In the genomic region with DNA sequence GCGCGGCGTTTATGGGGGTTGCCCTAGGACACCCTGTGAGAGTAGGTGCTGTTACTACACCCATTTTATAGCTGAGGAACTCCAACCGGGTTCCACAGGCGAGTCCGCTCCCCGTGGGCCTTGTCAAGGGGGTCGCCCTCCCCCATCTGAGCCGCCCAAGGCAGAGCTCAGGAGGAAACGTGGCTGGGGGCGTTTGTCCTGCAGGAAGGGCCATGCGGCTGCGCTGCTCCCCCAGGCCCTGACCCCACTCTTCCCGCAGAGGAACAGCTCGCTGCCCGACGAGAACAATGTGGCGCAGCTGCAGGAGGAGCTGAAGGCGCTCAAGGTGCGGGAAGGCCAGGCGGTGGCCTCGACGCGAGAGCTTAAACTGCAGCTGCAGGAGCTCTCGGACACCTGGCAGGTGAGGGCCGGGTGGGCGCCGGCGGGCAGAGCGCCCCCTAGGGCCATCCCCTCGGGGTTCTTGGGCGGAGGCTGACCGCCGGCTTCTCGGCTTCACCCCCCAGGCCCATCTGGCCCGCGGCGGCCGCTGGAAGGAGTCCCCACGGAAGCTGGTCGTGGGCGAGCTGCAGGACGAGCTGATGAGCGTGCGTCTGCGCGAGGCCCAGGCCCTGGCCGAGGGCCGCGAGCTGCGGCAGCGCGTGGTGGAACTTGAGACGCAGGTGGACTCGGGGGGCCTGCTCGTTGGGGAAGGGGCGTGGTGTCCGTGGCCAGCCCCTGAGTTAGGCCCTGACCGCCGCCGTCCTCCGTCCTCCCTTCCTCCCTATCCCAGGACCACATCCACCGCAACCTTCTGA, we compare ENCODE assay signal across 1 cellular context.
A peak's percentile ranks its signal among the peaks of the same experiment; 100 is the strongest.
TF ChIP-seq lines count a peak whose summit lies in the region.

No MANE protein-coding gene starts in this region.

TF ChIP-seq in WTC11, 78 proteins besides CTCF, POLR2A, EP300 and RAD21 (continued from another document and continues in another):
- TF ChIP-seq FOXP4 (CRISPR knock-in tag; IDR thresholded peaks at IDR 0.05) = 0 out of 2 replicates have a peak, but pooled peaks have one; percentile 36
- peak; percentile 85 for TF ChIP-seq FOXP1 (CRISPR knock-in tag; IDR thresholded peaks at IDR 0.05; ENCODE audit: borderline replicate concordance)
- no peak for TF ChIP-seq TEAD4 (CRISPR knock-in tag; IDR thresholded peaks at IDR 0.05)
- no peak for TF ChIP-seq SMAD3 (CRISPR knock-in tag; IDR thresholded peaks at IDR 0.05; ENCODE audit: borderline replicate concordance)
- 0 out of 2 replicates have a peak, but pooled peaks have one; percentile 61 for TF ChIP-seq TP53 (CRISPR knock-in tag; IDR thresholded peaks at IDR 0.05)
- TF ChIP-seq JAZF1 (CRISPR knock-in tag; IDR thresholded peaks at IDR 0.05) = no peak
- TF ChIP-seq GABPB1 (CRISPR knock-in tag; IDR thresholded peaks at IDR 0.05) = no peak
- TF ChIP-seq SP1 (CRISPR knock-in tag; conservative IDR thresholded peaks at IDR 0.05) = peak; percentile 78
- no peak for TF ChIP-seq GRHL2 (CRISPR knock-in tag; IDR thresholded peaks at IDR 0.05; ENCODE audit: insufficient replicate concordance, severe bottlenecking)
- TF ChIP-seq, protein P1, sequence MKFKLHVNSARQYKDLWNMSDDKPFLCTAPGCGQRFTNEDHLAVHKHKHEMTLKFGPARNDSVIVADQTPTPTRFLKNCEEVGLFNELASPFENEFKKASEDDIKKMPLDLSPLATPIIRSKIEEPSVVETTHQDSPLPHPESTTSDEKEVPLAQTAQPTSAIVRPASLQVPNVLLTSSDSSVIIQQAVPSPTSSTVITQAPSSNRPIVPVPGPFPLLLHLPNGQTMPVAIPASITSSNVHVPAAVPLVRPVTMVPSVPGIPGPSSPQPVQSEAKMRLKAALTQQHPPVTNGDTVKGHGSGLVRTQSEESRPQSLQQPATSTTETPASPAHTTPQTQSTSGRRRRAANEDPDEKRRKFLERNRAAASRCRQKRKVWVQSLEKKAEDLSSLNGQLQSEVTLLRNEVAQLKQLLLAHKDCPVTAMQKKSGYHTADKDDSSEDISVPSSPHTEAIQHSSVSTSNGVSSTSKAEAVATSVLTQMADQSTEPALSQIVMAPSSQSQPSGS (CRISPR knock-in tag; IDR thresholded peaks at IDR 0.05; ENCODE audit: borderline replicate concordance, low read depth) = no peak
- TF ChIP-seq, protein P2, sequence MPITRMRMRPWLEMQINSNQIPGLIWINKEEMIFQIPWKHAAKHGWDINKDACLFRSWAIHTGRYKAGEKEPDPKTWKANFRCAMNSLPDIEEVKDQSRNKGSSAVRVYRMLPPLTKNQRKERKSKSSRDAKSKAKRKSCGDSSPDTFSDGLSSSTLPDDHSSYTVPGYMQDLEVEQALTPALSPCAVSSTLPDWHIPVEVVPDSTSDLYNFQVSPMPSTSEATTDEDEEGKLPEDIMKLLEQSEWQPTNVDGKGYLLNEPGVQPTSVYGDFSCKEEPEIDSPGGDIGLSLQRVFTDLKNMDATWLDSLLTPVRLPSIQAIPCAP (CRISPR knock-in tag; IDR thresholded peaks at IDR 0.05) = no peak
- TF ChIP-seq ETV6 (CRISPR knock-in tag; IDR thresholded peaks at IDR 0.05) = no peak
- TF ChIP-seq, protein P3, sequence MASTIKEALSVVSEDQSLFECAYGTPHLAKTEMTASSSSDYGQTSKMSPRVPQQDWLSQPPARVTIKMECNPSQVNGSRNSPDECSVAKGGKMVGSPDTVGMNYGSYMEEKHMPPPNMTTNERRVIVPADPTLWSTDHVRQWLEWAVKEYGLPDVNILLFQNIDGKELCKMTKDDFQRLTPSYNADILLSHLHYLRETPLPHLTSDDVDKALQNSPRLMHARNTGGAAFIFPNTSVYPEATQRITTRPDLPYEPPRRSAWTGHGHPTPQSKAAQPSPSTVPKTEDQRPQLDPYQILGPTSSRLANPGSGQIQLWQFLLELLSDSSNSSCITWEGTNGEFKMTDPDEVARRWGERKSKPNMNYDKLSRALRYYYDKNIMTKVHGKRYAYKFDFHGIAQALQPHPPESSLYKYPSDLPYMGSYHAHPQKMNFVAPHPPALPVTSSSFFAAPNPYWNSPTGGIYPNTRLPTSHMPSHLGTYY (CRISPR knock-in tag; IDR thresholded peaks at IDR 0.05) = no peak
- no peak for TF ChIP-seq PRRX2 (CRISPR knock-in tag; IDR thresholded peaks at IDR 0.05)
- peak; percentile 60; the same call in 1 of the 2 replicates for TF ChIP-seq E2F5 (CRISPR knock-in tag; IDR thresholded peaks at IDR 0.05)
- no peak; the same call in 1 of the 2 replicates for TF ChIP-seq ZBTB21 (CRISPR knock-in tag; IDR thresholded peaks at IDR 0.05; ENCODE audit: borderline replicate concordance)
- TF ChIP-seq, protein P4, sequence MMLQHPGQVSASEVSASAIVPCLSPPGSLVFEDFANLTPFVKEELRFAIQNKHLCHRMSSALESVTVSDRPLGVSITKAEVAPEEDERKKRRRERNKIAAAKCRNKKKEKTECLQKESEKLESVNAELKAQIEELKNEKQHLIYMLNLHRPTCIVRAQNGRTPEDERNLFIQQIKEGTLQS (CRISPR knock-in tag; conservative IDR thresholded peaks at IDR 0.05) = no peak
- TF ChIP-seq, protein P5, sequence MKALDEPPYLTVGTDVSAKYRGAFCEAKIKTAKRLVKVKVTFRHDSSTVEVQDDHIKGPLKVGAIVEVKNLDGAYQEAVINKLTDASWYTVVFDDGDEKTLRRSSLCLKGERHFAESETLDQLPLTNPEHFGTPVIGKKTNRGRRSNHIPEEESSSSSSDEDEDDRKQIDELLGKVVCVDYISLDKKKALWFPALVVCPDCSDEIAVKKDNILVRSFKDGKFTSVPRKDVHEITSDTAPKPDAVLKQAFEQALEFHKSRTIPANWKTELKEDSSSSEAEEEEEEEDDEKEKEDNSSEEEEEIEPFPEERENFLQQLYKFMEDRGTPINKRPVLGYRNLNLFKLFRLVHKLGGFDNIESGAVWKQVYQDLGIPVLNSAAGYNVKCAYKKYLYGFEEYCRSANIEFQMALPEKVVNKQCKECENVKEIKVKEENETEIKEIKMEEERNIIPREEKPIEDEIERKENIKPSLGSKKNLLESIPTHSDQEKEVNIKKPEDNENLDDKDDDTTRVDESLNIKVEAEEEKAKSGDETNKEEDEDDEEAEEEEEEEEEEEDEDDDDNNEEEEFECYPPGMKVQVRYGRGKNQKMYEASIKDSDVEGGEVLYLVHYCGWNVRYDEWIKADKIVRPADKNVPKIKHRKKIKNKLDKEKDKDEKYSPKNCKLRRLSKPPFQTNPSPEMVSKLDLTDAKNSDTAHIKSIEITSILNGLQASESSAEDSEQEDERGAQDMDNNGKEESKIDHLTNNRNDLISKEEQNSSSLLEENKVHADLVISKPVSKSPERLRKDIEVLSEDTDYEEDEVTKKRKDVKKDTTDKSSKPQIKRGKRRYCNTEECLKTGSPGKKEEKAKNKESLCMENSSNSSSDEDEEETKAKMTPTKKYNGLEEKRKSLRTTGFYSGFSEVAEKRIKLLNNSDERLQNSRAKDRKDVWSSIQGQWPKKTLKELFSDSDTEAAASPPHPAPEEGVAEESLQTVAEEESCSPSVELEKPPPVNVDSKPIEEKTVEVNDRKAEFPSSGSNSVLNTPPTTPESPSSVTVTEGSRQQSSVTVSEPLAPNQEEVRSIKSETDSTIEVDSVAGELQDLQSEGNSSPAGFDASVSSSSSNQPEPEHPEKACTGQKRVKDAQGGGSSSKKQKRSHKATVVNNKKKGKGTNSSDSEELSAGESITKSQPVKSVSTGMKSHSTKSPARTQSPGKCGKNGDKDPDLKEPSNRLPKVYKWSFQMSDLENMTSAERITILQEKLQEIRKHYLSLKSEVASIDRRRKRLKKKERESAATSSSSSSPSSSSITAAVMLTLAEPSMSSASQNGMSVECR (CRISPR knock-in tag; IDR thresholded peaks at IDR 0.05; ENCODE audit: borderline replicate concordance) = no peak
- TF ChIP-seq ZNF423 (CRISPR knock-in tag; IDR thresholded peaks at IDR 0.05) = peak; percentile 70; the same call in 1 of the 2 replicates
- no peak; the same call in 1 of the 2 replicates for TF ChIP-seq STAT6 (CRISPR knock-in tag; conservative IDR thresholded peaks at IDR 0.05; ENCODE audit: low read depth)
- no peak for TF ChIP-seq ZNF425 (CRISPR knock-in tag; conservative IDR thresholded peaks at IDR 0.05)
- no peak for TF ChIP-seq HMGA2 (CRISPR knock-in tag; IDR thresholded peaks at IDR 0.05)
- TF ChIP-seq, protein P6, sequence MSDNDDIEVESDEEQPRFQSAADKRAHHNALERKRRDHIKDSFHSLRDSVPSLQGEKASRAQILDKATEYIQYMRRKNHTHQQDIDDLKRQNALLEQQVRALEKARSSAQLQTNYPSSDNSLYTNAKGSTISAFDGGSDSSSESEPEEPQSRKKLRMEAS (CRISPR knock-in tag; IDR thresholded peaks at IDR 0.05) = peak; percentile 90
- TF ChIP-seq RELA (CRISPR knock-in tag; IDR thresholded peaks at IDR 0.05; ENCODE audit: borderline replicate concordance) = no peak
- TF ChIP-seq JUN (CRISPR knock-in tag; IDR thresholded peaks at IDR 0.05) = no peak
- no peak for TF ChIP-seq FOXJ3 (CRISPR knock-in tag; IDR thresholded peaks at IDR 0.05; ENCODE audit: borderline replicate concordance)
- TF ChIP-seq TEAD1 (CRISPR knock-in tag; IDR thresholded peaks at IDR 0.05) = no peak
- 0 out of 2 replicates have a peak, but pooled peaks have one; percentile 22 for TF ChIP-seq FOXK1 (CRISPR knock-in tag; IDR thresholded peaks at IDR 0.05)
- no peak for TF ChIP-seq ZMAT4 (CRISPR knock-in tag; IDR thresholded peaks at IDR 0.05)
- no peak for TF ChIP-seq CDX4 (CRISPR knock-in tag; IDR thresholded peaks at IDR 0.05; ENCODE audit: borderline replicate concordance)
- TF ChIP-seq E2F1 (CRISPR knock-in tag; IDR thresholded peaks at IDR 0.05) = 0 out of 2 replicates have a peak, but pooled peaks have one; percentile 60
